Comparison of ENCODE assay signal across 25 cellular contexts in the genomic region with DNA sequence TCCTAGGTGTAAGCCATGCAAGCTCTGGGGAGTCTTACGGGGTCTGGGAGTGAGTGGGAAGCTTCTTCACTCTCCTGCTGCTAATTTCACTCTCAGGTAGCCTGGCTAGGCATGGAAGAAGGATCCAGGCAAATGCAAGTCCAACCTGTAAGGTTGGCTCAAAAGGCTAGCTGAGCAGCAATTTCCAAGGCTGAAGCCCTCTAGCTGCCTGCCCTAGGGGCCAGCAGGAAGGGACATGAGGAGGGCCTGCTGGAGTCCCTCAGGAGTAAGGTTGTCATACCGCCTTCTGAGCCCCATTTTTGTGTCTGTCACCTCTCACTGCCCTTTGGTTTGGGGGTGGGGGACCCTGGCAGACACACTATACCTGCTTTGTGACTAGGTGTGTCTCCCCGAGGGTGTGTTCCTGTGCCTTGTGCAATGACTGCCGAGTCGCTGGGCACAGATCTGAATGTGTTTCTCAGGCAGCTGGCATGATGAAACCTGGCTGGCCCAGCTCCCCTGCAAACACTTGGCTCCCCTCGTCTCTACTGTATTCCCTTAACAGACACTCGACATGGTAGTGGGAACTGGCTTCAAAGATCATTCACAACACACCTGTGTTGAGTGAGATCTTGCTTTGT.
DNase-seq lines count a peak whose midpoint lies in the region; ATAC-seq, FAIRE-seq and TF ChIP-seq lines count a peak whose summit lies in the region.
"Had no signal": no experiment of that assay in that cellular context is flagged by ENCODE, and none has a peak within 500 bp of the region (broad histone marks: within the 10 kb centered on the region; RNA-seq: fewer than 3 reads in every experiment).

No MANE protein-coding gene starts in this region.

- H3K56ac ChIP-seq in H9 (ENCODE audit: insufficient read length, low read depth, low read length), result no peak overlapping the region

- H3K4me1 ChIP-seq in H9 (ENCODE audit: insufficient read depth, low read length) (no peaks in the 10 kb centered on the region; the same call in 1 of the 2 replicates), small intestine (ENCODE audit: control insufficient read depth in 2 of 2, insufficient read depth in 1 of 2, low read depth in 1 of 2, low read length in 1 of 2) (peaks cover 2 to 5% of the 10 kb centered on the region in 2 donors)
- H3K4me1 ChIP-seq: gastrocnemius medialis, parathyroid adenoma, sigmoid colon had no signal

- H4K20me1 ChIP-seq in H9 (ENCODE audit: control insufficient read depth, insufficient read depth, insufficient read length), result no peaks in the 10 kb centered on the region

- H4K5ac ChIP-seq in H9 (ENCODE audit: insufficient read length, low read depth, low read length), result no peak overlapping the region

- H3K27me3 ChIP-seq in H9 (ENCODE audit: insufficient read depth, low read length) (no peaks in the 10 kb centered on the region), small intestine (ENCODE audit: control insufficient read depth in 2 of 2, insufficient read depth in 2 of 2, low read length in 2 of 2) (no peaks in the 10 kb centered on the region)
- H3K27me3 ChIP-seq: brain microvascular endothelial cell, gastrocnemius medialis had no signal

- peak; percentile 98 for ATAC-seq in esophagus mucosa
- ATAC-seq: activated T-helper 17 cell treated with anti-CD3 and anti-CD28 coated beads, Interleukin-2, amount 50 U/mL, for 72 hours; gastrocnemius medialis; natural killer cell; T-cell had no signal

- H4K8ac ChIP-seq in H9 (replicated peaks; ENCODE audit: insufficient read length, low read depth, low read length), result no peak overlapping the region

- H3K79me1 ChIP-seq in H9 (ENCODE audit: insufficient read depth, low read depth, low read length, poor library complexity, severe bottlenecking), result no peaks in the 10 kb centered on the region

- no peak for FAIRE-seq in small intestine (lab: Jason Lieb, UNC)
- FAIRE-seq: endothelial cell of umbilical vein, H54 had no signal

- peak overlapping the region in 1 of 3 experiments; percentile 92; a peak in 1 of 7 replicates for H3K27ac Mint-ChIP-seq in H9
- H3K27ac Mint-ChIP-seq: activated CD4-positive, alpha-beta T cell treated with anti-CD3 and anti-CD28 coated beads, Interleukin-2, amount 10 ng/mL, durations not matched to agents 24 days and 14 days; activated T-helper 17 cell treated with anti-CD3 and anti-CD28 coated beads, Interleukin-2, amount 50 U/mL, for 72 hours; CD4-positive, alpha-beta memory T cell; natural killer cell; T-cell had no signal

- no peak overlapping the region for H3K14ac ChIP-seq in H9 (ENCODE audit: insufficient read depth, low read length)

- no peak overlapping the region for H4K91ac ChIP-seq in H9 (ENCODE audit: insufficient read length, low read depth, low read length)

- peak overlapping the region; percentile 26 for H2BK20ac ChIP-seq in H9 (ENCODE audit: low read depth, low read length, poor library complexity, severe bottlenecking)

- no peak overlapping the region for H3K4me3 Mint-ChIP-seq in H9
- H3K4me3 Mint-ChIP-seq: activated CD4-positive, alpha-beta T cell treated with anti-CD3 and anti-CD28 coated beads, Interleukin-2, amount 10 ng/mL, durations not matched to agents 24 days and 14 days; activated T-helper 17 cell treated with anti-CD3 and anti-CD28 coated beads, Interleukin-2, amount 50 U/mL, for 72 hours; CD4-positive, alpha-beta memory T cell; natural killer cell; T-cell had no signal

- no peak for TF ChIP-seq CTCF in H9 (conservative IDR thresholded peaks at IDR 0.05)

- H2BK15ac ChIP-seq in H9 (ENCODE audit: low read depth, low read length), result no peak overlapping the region

- no peak overlapping the region for H2AK5ac ChIP-seq in H9 (ENCODE audit: insufficient read length, low read length)

- no peak overlapping the region for H3K4me2 ChIP-seq in H9 (ENCODE audit: insufficient read depth, insufficient read length, low read length)

- H3K4ac ChIP-seq in H9 (ENCODE audit: low read depth, low read length), result no peak overlapping the region

- no CpG with 5 or more reads among the region's 7 CpGs for WGBS in H9 (ENCODE audit: extremely low coverage, insufficient read length, low lambda C conversion rate)
- 21 to 61% (median 29%) methylated on average over 7 of the region's 7 CpGs for WGBS in small intestine, 3 donors

- H3K23me2 ChIP-seq in H9 (ENCODE audit: insufficient read length, low read depth, low read length, poor library complexity, severe bottlenecking), result no peaks in the 10 kb centered on the region

- peaks cover 0 to 3% of the 10 kb centered on the region in 2 experiments; a peak in 2 of 5 replicates for H3K9me3 Mint-ChIP-seq in H9
- H3K9me3 Mint-ChIP-seq: activated CD4-positive, alpha-beta T cell treated with anti-CD3 and anti-CD28 coated beads, Interleukin-2, amount 10 ng/mL, durations not matched to agents 24 days and 14 days; activated T-helper 17 cell treated with anti-CD3 and anti-CD28 coated beads, Interleukin-2, amount 50 U/mL, for 72 hours; natural killer cell; T-cell had no signal

- no peak overlapping the region for H2BK120ac ChIP-seq in H9 (ENCODE audit: low read depth, low read length, poor library complexity, severe bottlenecking)

- no peak overlapping the region for H3K9ac ChIP-seq in H9 (ENCODE audit: extremely low read depth, insufficient read length, low read length)
- H3K9ac ChIP-seq: parathyroid adenoma had no signal

- no peak overlapping the region for H3T11ph ChIP-seq in H9 (ENCODE audit: low read length)

- H3K9me3 ChIP-seq in H9 (ENCODE audit: control insufficient read depth, low read depth, low read length) (no peaks in the 10 kb centered on the region), small intestine (ENCODE audit: control insufficient read depth, low read depth) (no peaks in the 10 kb centered on the region)
- H3K9me3 ChIP-seq: gastrocnemius medialis, sigmoid colon, thoracic aorta had no signal

- peaks cover 2% of the 10 kb centered on the region; the same call in 1 of the 2 replicates for H3K27me3 Mint-ChIP-seq in H9 (ENCODE audit: low read depth)
- H3K27me3 Mint-ChIP-seq: activated T-helper 17 cell treated with anti-CD3 and anti-CD28 coated beads, Interleukin-2, amount 50 U/mL, for 72 hours; T-cell had no signal

- no peak overlapping the region for H2BK12ac ChIP-seq in H9 (ENCODE audit: insufficient read length, low read depth, low read length)

- no peak overlapping the region for H3K4me3 ChIP-seq in small intestine (ENCODE audit: low read depth in 1 of 2, low read length in 2 of 2)
- H3K4me3 ChIP-seq: coronary artery, gastrocnemius medialis, sigmoid colon, thoracic aorta had no signal

- H2BK5ac ChIP-seq in H9 (ENCODE audit: insufficient read length, low read length), result no peak overlapping the region

- no peak overlapping the region for H3K27ac ChIP-seq in H9 (ENCODE audit: insufficient read length, low read depth, low read length)
- H3K27ac ChIP-seq in small intestine (ENCODE audit: low read depth in 1 of 2, low read length in 1 of 2), result no peak overlapping the region
- H3K27ac ChIP-seq: brain microvascular endothelial cell, coronary artery, gastrocnemius medialis, parathyroid adenoma, sigmoid colon, thoracic aorta had no signal

- no peaks in the 10 kb centered on the region for H3K36me3 ChIP-seq in small intestine (ENCODE audit: control insufficient read depth in 2 of 2, insufficient read depth in 2 of 2, low read length in 2 of 2)
- H3K36me3 ChIP-seq: brain microvascular endothelial cell, gastrocnemius medialis, sigmoid colon, thoracic aorta had no signal

- DNase-seq in H9, result no peak
- DNase-seq in NCI-H2107 treated with DMSO at 0.1 percent for 48 hours (lab: John Stamatoyannopoulos, UW; ENCODE audit: unreplicated experiment), result peak; percentile 77
- peak; percentile 80 for DNase-seq in small intestine
- no peak for DNase-seq in activated CD4-positive, alpha-beta T cell treated with anti-CD3 and anti-CD28 coated beads, Interleukin-2, amount 50 U/mL, for 4 hours
- DNase-seq in medulla oblongata (ENCODE audit: extremely low spot score), result no peak
- no peak for DNase-seq in NCI-H2227 treated with DMSO at 0.1 percent for 48 hours (lab: John Stamatoyannopoulos, UW)
- DNase-seq: activated CD4-positive, alpha-beta T cell treated with anti-CD3 and anti-CD28 coated beads, Interleukin-2, amount 10 ng/mL, durations not matched to agents 24 days and 14 days; brain microvascular endothelial cell; CD4-positive, alpha-beta memory T cell; gastrocnemius medialis; hypothalamus; islet precursor cell; natural killer cell; NCI-H2081; NCI-H69; SIG-M5; sigmoid colon; T-cell had no signal

- peak overlapping the region; percentile 78 for H2AFZ ChIP-seq in H9 (ENCODE audit: low read length)
- H2AFZ ChIP-seq: parathyroid adenoma had no signal

- H3K36me3 Mint-ChIP-seq in H9 (ENCODE audit: insufficient read depth in 1 of 3, low read depth in 3 of 3), result no peaks in the 10 kb centered on the region; a peak in 1 of 7 replicates
- H3K36me3 Mint-ChIP-seq: CD4-positive, alpha-beta memory T cell; natural killer cell; T-cell had no signal

- H3K23ac ChIP-seq in H9 (ENCODE audit: insufficient read length, low read depth, low read length), result no peak overlapping the region

- no peak overlapping the region for H3K18ac ChIP-seq in H9 (ENCODE audit: insufficient read length, low read depth, low read length)

- H3K4me1 Mint-ChIP-seq in H9, result no peaks in the 10 kb centered on the region
- H3K4me1 Mint-ChIP-seq: activated CD4-positive, alpha-beta T cell treated with anti-CD3 and anti-CD28 coated beads, Interleukin-2, amount 10 ng/mL, durations not matched to agents 24 days and 14 days; activated T-helper 17 cell treated with anti-CD3 and anti-CD28 coated beads, Interleukin-2, amount 50 U/mL, for 72 hours; CD4-positive, alpha-beta memory T cell; natural killer cell had no signal

- no peaks in the 10 kb centered on the region for H3K79me2 ChIP-seq in H9 (ENCODE audit: insufficient read depth, low read length)
- H3K79me2 ChIP-seq: parathyroid adenoma had no signal

Comparison
In these comparisons a context has a peak if more than half of its experiments do, and no peak if none do; other contexts are left out.
1. DNase-seq: peak in NCI-H2107 treated with DMSO at 0.1 percent for 48 hours (single experiment) and small intestine (single experiment); none in H9 (single experiment), activated CD4-positive, alpha-beta T cell treated with anti-CD3 and anti-CD28 coated beads, Interleukin-2, amount 50 U/mL, for 4 hours (0 of 2), medulla oblongata (single experiment) and NCI-H2227 treated with DMSO at 0.1 percent for 48 hours (single experiment).